ENCODE assay signal across 16 cellular contexts in the genomic region with DNA sequence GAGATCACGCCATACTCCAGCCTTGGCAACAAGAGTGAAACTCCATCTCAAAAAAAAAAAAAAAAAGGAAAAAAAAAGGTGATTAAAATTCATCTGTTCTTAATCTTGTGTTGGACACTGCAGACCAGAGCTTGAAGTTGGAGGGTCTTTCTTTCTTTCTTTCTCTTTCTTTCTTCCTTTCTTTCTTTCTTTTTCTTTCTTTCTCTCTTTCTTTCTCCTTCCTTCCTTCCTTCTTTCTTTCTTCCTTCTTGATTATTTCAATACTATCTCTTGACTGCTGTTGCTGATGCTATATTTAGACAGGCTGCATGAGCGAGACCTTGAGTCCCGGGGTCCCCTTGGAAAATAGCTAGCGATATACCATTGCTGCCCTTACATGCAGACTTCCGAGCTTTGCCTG.
DNase-seq lines count a peak whose midpoint lies in the region; ATAC-seq and TF ChIP-seq lines count a peak whose summit lies in the region.
"Had no signal": no experiment of that assay in that cellular context is flagged by ENCODE, and none has a peak within 500 bp of the region (broad histone marks: within the 10 kb centered on the region; RNA-seq: fewer than 3 reads in every experiment).

No MANE protein-coding gene starts in this region.

- H3K27me3 Mint-ChIP-seq in activated naive CD4-positive, alpha-beta T cell treated with anti-CD3 and anti-CD28 coated beads for 36 hours (ENCODE audit: low read depth), result no peaks in the 10 kb centered on the region
- peaks cover 21% of the 10 kb centered on the region for H3K27me3 Mint-ChIP-seq in activated naive CD4-positive, alpha-beta T cell treated with anti-CD3 and anti-CD28 coated beads, Interleukin-2, amount 10 ng/mL, durations not matched to agents 7 days and 5 days
- H3K27me3 Mint-ChIP-seq in immature natural killer cell (ENCODE audit: low read depth in 3 of 3), result peaks cover 1 to 8% (median 2%) of the 10 kb centered on the region in 3 donors
- H3K27me3 Mint-ChIP-seq: B cell; CD4-positive, alpha-beta memory T cell had no signal

- CTCF ChIA-PET in activated naive CD4-positive, alpha-beta T cell treated with anti-CD3 and anti-CD28 coated beads for 36 hours (lab: Charles Lee), result interaction anchor here (0.7 to 1.8 kb wide), 3 partner anchors 8 to 45 kb away, joined by 4 to 6 read pairs (median 4); no protein-coding TSS in a partner anchor
- CTCF ChIA-PET in activated naive CD4-positive, alpha-beta T cell treated with anti-CD3 and anti-CD28 coated beads, Interleukin-2, amount 10 ng/mL, durations not matched to agents 7 days and 5 days (lab: Charles Lee), result interaction anchor here (0.9 kb wide), 1 partner anchor 11 kb away, joined by 3 read pairs; no protein-coding TSS in a partner anchor

- H2BK5ac ChIP-seq in neuronal stem cell (ENCODE audit: low read length), result no peak overlapping the region

- no peak for TF ChIP-seq EP300 in neural cell (conservative IDR thresholded peaks at IDR 0.05; ENCODE audit: poor library complexity, severe bottlenecking)

- H3K36me3 Mint-ChIP-seq in activated naive CD4-positive, alpha-beta T cell treated with anti-CD3 and anti-CD28 coated beads for 36 hours (ENCODE audit: low read depth), result no peaks in the 10 kb centered on the region
- H3K36me3 Mint-ChIP-seq in activated naive CD4-positive, alpha-beta T cell treated with anti-CD3 and anti-CD28 coated beads, Interleukin-2, amount 10 ng/mL, durations not matched to agents 7 days and 5 days, result no peaks in the 10 kb centered on the region
- no peaks in the 10 kb centered on the region for H3K36me3 Mint-ChIP-seq in immature natural killer cell
- H3K36me3 Mint-ChIP-seq: CD4-positive, alpha-beta memory T cell had no signal

- H3K23ac ChIP-seq in neuronal stem cell (ENCODE audit: low read depth, low read length, poor library complexity), result no peak overlapping the region

- ATAC-seq in right cardiac atrium, result no peak
- ATAC-seq in HG02884 (IDR thresholded peaks at IDR 0.05; ENCODE audit: unreplicated experiment), result no peak
- no peak for ATAC-seq in activated CD4-positive, CD25-positive, alpha-beta regulatory T cell treated with anti-CD3 and anti-CD28 coated beads, Interleukin-2, amount 50 U/mL, for 24 hours

- H3K4me1 Mint-ChIP-seq in activated naive CD4-positive, alpha-beta T cell treated with anti-CD3 and anti-CD28 coated beads for 36 hours (ENCODE audit: low read depth), result peaks cover 14% of the 10 kb centered on the region
- H3K4me1 Mint-ChIP-seq in activated naive CD4-positive, alpha-beta T cell treated with anti-CD3 and anti-CD28 coated beads, Interleukin-2, amount 10 ng/mL, durations not matched to agents 7 days and 5 days, result peaks cover 33% of the 10 kb centered on the region
- H3K4me1 Mint-ChIP-seq in immature natural killer cell, result peaks cover 12 to 32% of the 10 kb centered on the region in 2 donors
- H3K4me1 Mint-ChIP-seq: B cell had no signal

- 62% methylated on average over 5 of the region's 5 CpGs for WGBS in right cardiac atrium
- WGBS in neuronal stem cell (ENCODE audit: extremely low coverage in 2 of 2, insufficient read length in 2 of 2, insufficient replicate concordance in 1 of 2), 2 donors, result no CpG with 5 or more reads among the region's 5 CpGs

- intact Hi-C loops in activated naive CD4-positive, alpha-beta T cell treated with anti-CD3 and anti-CD28 coated beads for 36 hours (cut with micrococcal nuclease), result no loop called here
- intact Hi-C loops in right cardiac atrium (cut with DNase I), result no loop called here

- H3K4ac ChIP-seq in neuronal stem cell (ENCODE audit: low read length), result no peak overlapping the region

- H3K27ac ChIP-seq in neural cell (ENCODE audit: low read length), result peak overlapping the region; percentile 81
- no peak overlapping the region for H3K27ac ChIP-seq in right cardiac atrium (ENCODE audit: low read length)
- no peak overlapping the region for H3K27ac ChIP-seq in neuronal stem cell (replicated peaks; ENCODE audit: low read length)
- H3K27ac ChIP-seq: 22Rv1, GM23248 had no signal

- H3K9me3 Mint-ChIP-seq in activated naive CD4-positive, alpha-beta T cell treated with anti-CD3 and anti-CD28 coated beads for 36 hours, result no peaks in the 10 kb centered on the region
- no peaks in the 10 kb centered on the region for H3K9me3 Mint-ChIP-seq in activated naive CD4-positive, alpha-beta T cell treated with anti-CD3 and anti-CD28 coated beads, Interleukin-2, amount 10 ng/mL, durations not matched to agents 7 days and 5 days
- no peaks in the 10 kb centered on the region for H3K9me3 Mint-ChIP-seq in immature natural killer cell

- no peak overlapping the region for H3K14ac ChIP-seq in neuronal stem cell (ENCODE audit: low read length)

- no peak overlapping the region for H2AK5ac ChIP-seq in neuronal stem cell (ENCODE audit: low read depth, low read length)

- H3K4me3 ChIP-seq in neural cell (ENCODE audit: low read length), result peak overlapping the region; percentile 16
- no peak overlapping the region for H3K4me3 ChIP-seq in right cardiac atrium (ENCODE audit: low read length)
- H3K4me3 ChIP-seq in neuronal stem cell (ENCODE audit: low read length in 2 of 2), result no peak overlapping the region
- H3K4me3 ChIP-seq: GM23248 had no signal

- H3K9me2 ChIP-seq in neural cell (ENCODE audit: insufficient read depth, low read length), result no peaks in the 10 kb centered on the region

- no peak overlapping the region for H2BK12ac ChIP-seq in neuronal stem cell (ENCODE audit: low read length)

- H2AFZ ChIP-seq in neural cell (ENCODE audit: low read depth, low read length) (no peak overlapping the region), neuronal stem cell (ENCODE audit: low read length) (no peak overlapping the region)
- H2AFZ ChIP-seq: GM23248 had no signal

- no peaks in the 10 kb centered on the region for H3F3A ChIP-seq in neural cell (ENCODE audit: insufficient read depth, low read length, poor library complexity, severe bottlenecking)

- no peaks in the 10 kb centered on the region for H3K36me3 ChIP-seq in neural cell (ENCODE audit: insufficient read depth, low read length)
- peaks cover 0 to 6% of the 10 kb centered on the region in 2 donors for H3K36me3 ChIP-seq in neuronal stem cell (replicated peaks in 1 of 2; ENCODE audit: control insufficient read depth in 2 of 2, insufficient read depth in 2 of 2, low read length in 2 of 2)

- H3K4me2 ChIP-seq in neural cell (ENCODE audit: low read length) (no peak overlapping the region), neuronal stem cell (ENCODE audit: insufficient read depth, low read length, poor library complexity, severe bottlenecking) (no peak overlapping the region)

- no peak overlapping the region for H2BK120ac ChIP-seq in neuronal stem cell (ENCODE audit: low read depth, low read length)

- H3K9ac ChIP-seq in neural cell (ENCODE audit: low read length) (peak overlapping the region; percentile 40), neuronal stem cell (ENCODE audit: low read depth, low read length, poor library complexity) (no peak overlapping the region)
- H3K9ac ChIP-seq: GM23248 had no signal

- no peak overlapping the region for H3K4me3 Mint-ChIP-seq in activated naive CD4-positive, alpha-beta T cell treated with anti-CD3 and anti-CD28 coated beads for 36 hours
- H3K4me3 Mint-ChIP-seq in activated naive CD4-positive, alpha-beta T cell treated with anti-CD3 and anti-CD28 coated beads, Interleukin-2, amount 10 ng/mL, durations not matched to agents 7 days and 5 days, result no peak overlapping the region
- H3K4me3 Mint-ChIP-seq in immature natural killer cell, result no peak overlapping the region
- H3K4me3 Mint-ChIP-seq: B cell; CD4-positive, alpha-beta memory T cell had no signal

- H2BK15ac ChIP-seq in neuronal stem cell (ENCODE audit: low read length), result no peak overlapping the region

- no peak overlapping the region for H4K8ac ChIP-seq in neuronal stem cell (ENCODE audit: low read depth, low read length)

- H3K4me1 ChIP-seq in right cardiac atrium (ENCODE audit: control insufficient read depth, insufficient read depth, low read length), result no peaks in the 10 kb centered on the region
- peaks cover 5 to 7% of the 10 kb centered on the region in 2 donors for H3K4me1 ChIP-seq in neuronal stem cell (ENCODE audit: control insufficient read depth in 2 of 2, insufficient read depth in 1 of 2, low read depth in 1 of 2, low read length in 2 of 2)

- no peak for TF ChIP-seq CTCF in neural cell (IDR thresholded peaks at IDR 0.05; ENCODE audit: poor library complexity, severe bottlenecking)

- TF ChIP-seq RAD21 in neural cell (conservative IDR thresholded peaks at IDR 0.05), result no peak

- no peaks in the 10 kb centered on the region for H3K79me2 ChIP-seq in neural cell (replicated peaks; ENCODE audit: insufficient read depth, low read length)

- peaks cover 3% of the 10 kb centered on the region for H3K79me1 ChIP-seq in neuronal stem cell (ENCODE audit: low read depth, low read length)

- no peak for DNase-seq in activated naive CD4-positive, alpha-beta T cell treated with anti-CD3 and anti-CD28 coated beads for 36 hours
- no peak for DNase-seq in activated naive CD4-positive, alpha-beta T cell treated with anti-CD3 and anti-CD28 coated beads, Interleukin-2, amount 10 ng/mL, durations not matched to agents 7 days and 5 days
- no peak for DNase-seq in immature natural killer cell
- DNase-seq in right cardiac atrium, result no peak
- DNase-seq in neuronal stem cell (ENCODE audit: low spot score), result no peak
- DNase-seq: DMS79 treated with DMSO at 0.1 percent for 48 hours, NCI-H187 treated with DMSO at 0.1 percent for 48 hours, NCI-H446 treated with DMSO at 0.1 percent for 48 hours, NCI-H774 had no signal

- H4K20me1 ChIP-seq in neural cell (ENCODE audit: insufficient read depth), result no peaks in the 10 kb centered on the region

- no peaks in the 10 kb centered on the region for H3K27me3 ChIP-seq in neural cell (ENCODE audit: insufficient read depth, low read depth, low read length)
- no peaks in the 10 kb centered on the region for H3K27me3 ChIP-seq in right cardiac atrium (ENCODE audit: control insufficient read depth, insufficient read depth)
- H3K27me3 ChIP-seq in neuronal stem cell (ENCODE audit: control insufficient read depth in 3 of 3, insufficient read depth in 3 of 3, low read depth in 1 of 3, low read length in 3 of 3), result peaks cover 0 to 4% (median 0%) of the 10 kb centered on the region in 3 experiments

- H4K91ac ChIP-seq in neuronal stem cell (ENCODE audit: low read depth, low read length, poor library complexity), result no peak overlapping the region

- no peak overlapping the region for H3K18ac ChIP-seq in neuronal stem cell (ENCODE audit: low read length)

- peak overlapping the region; percentile 32 for H3K27ac Mint-ChIP-seq in activated naive CD4-positive, alpha-beta T cell treated with anti-CD3 and anti-CD28 coated beads for 36 hours
- no peak overlapping the region for H3K27ac Mint-ChIP-seq in activated naive CD4-positive, alpha-beta T cell treated with anti-CD3 and anti-CD28 coated beads, Interleukin-2, amount 10 ng/mL, durations not matched to agents 7 days and 5 days
- H3K27ac Mint-ChIP-seq in immature natural killer cell, result peak overlapping the region; percentile 16 to 75 (median 60)
- H3K27ac Mint-ChIP-seq: B cell had no signal

- H3K9me3 ChIP-seq in neural cell (ENCODE audit: low read length) (no peaks in the 10 kb centered on the region), right cardiac atrium (ENCODE audit: control insufficient read depth, low read length) (no peaks in the 10 kb centered on the region), neuronal stem cell (replicated peaks in 1 of 2; ENCODE audit: control insufficient read depth in 2 of 2, insufficient read depth in 1 of 2, low read depth in 1 of 2, low read length in 2 of 2) (peaks cover 0 to 3% of the 10 kb centered on the region in 2 donors)
